28 cellular contexts compared by ENCODE assay signal in the genomic region with DNA sequence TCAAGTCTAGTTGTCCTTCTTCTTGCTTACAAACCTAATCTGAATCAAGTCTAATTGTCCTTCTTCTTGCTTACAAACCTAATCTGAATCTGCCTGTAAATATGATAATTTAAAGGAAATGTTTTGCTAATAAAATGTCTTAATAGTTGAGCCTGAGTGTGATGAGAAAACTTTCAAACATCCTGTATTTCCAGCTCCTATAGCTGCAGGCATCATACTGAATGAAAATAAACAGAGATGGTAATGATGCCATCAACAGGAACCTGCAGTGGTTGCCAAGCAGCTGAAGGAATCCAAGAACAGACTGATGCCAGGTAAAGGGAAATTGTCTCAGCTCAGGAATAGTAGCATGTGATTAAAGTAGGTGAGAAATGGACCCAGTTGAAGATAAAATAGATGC.
"Had no signal": no experiment of that assay in that cellular context is flagged by ENCODE, and none has a peak within 500 bp of the region (broad histone marks: within the 10 kb centered on the region; RNA-seq: fewer than 3 reads in every experiment).

No MANE protein-coding gene starts in this region.

- H3K27ac ChIP-seq: coronary artery, dorsolateral prefrontal cortex, epithelial cell of prostate, esophagus squamous epithelium, gastrocnemius medialis, heart right ventricle, left lung, lower lobe of right lung had no signal

- DNase-seq: dermis blood vessel endothelial cell; dorsolateral prefrontal cortex; effector CD4-positive, alpha-beta T cell; effector memory CD4-positive, alpha-beta T cell; erythroblast; esophagus squamous epithelium; foreskin fibroblast; foreskin melanocyte; gastrocnemius medialis; glutamatergic neuron; head of caudate nucleus; heart right ventricle; hippocampal formation; left cardiac atrium; left lung; left ventricle myocardium superior; lower lobe of right lung; mesendoderm; midbrain; naive thymus-derived CD4-positive, alpha-beta T cell had no signal

- H3K36me3 ChIP-seq: esophagus squamous epithelium, gastrocnemius medialis, heart right ventricle, left lung, lower lobe of right lung had no signal

- H3K4me1 Mint-ChIP-seq: memory B cell; naive thymus-derived CD4-positive, alpha-beta T cell had no signal

- H3K4me3 ChIP-seq: coronary artery, dorsolateral prefrontal cortex, esophagus squamous epithelium, gastrocnemius medialis, heart right ventricle, left lung, lower lobe of right lung had no signal

- H3K4me3 Mint-ChIP-seq: memory B cell; naive thymus-derived CD4-positive, alpha-beta T cell had no signal

- FAIRE-seq: colon, endothelial cell of umbilical vein, islet of Langerhans, keratinocyte had no signal

- H3K27ac Mint-ChIP-seq: memory B cell; naive thymus-derived CD4-positive, alpha-beta T cell had no signal

- H3K9me3 ChIP-seq: gastrocnemius medialis, lower lobe of right lung had no signal

- H3K27me3 ChIP-seq: esophagus squamous epithelium, gastrocnemius medialis, left lung had no signal

- H3K27me3 Mint-ChIP-seq: memory B cell; naive thymus-derived CD4-positive, alpha-beta T cell had no signal

- ATAC-seq: esophagus mucosa; gastrocnemius medialis; heart right ventricle; left cardiac atrium; left lung; left ventricle myocardium superior; lower lobe of right lung; naive thymus-derived CD4-positive, alpha-beta T cell had no signal

- H3K36me3 Mint-ChIP-seq: memory B cell; naive thymus-derived CD4-positive, alpha-beta T cell had no signal

- H3K4me1 ChIP-seq: esophagus squamous epithelium, gastrocnemius medialis, heart right ventricle, left lung, lower lobe of right lung had no signal
